Comparison of ENCODE assay signal across 8 cellular contexts in genomic region chr3:56702487-56703315, GRCh38. TPM values are rescaled to one million over a fixed set of nuclear protein-coding genes. Genes with fewer than 3 reads are reported as not detected.
DNase-seq lines count a peak whose midpoint lies in the region; ATAC-seq and TF ChIP-seq lines count a peak whose summit lies in the region.

No MANE protein-coding gene starts in this region.

- DNase-seq in activated T-cell treated with anti-CD3 and anti-CD28 coated beads for 4 hours (peak; percentile 50), NAMALWA (ENCODE audit: low spot score) (peak; percentile 68), cerebellar cortex (ENCODE audit: low spot score) (peak; percentile 88), left colon (peak in 1 of 2 donors; percentile 25)
- no peak for DNase-seq in activated T-cell treated with anti-CD3 and anti-CD28 coated beads, Interleukin-2, amount 50 U/mL, for 24 hours
- DNase-seq in stimulated activated naive CD8-positive, alpha-beta T cell treated with anti-CD3 and anti-CD28 coated beads, Interleukin-15, Interleukin-2, amounts not matched to agents 100 U/mL and 50 U/mL, for 24 hours: peak; percentile 31

- ATAC-seq in SK-N-SH treated with all-trans-retinoic acid at 6 μM for 48 hours (peak; percentile 88), left colon (peak; percentile 76), HG03280 (IDR thresholded peaks at IDR 0.05; ENCODE audit: unreplicated experiment) (no peak)
- no peak for ATAC-seq in stimulated activated naive CD8-positive, alpha-beta T cell treated with anti-CD3 and anti-CD28 coated beads, Interleukin-15, Interleukin-2, amounts not matched to agents 100 U/mL and 50 U/mL, for 24 hours

- H3K27ac Mint-ChIP-seq in activated T-cell treated with anti-CD3 and anti-CD28 coated beads, Interleukin-2, amount 50 U/mL, for 24 hours: no peak overlapping the region

- H3K4me3 Mint-ChIP-seq in activated T-cell treated with anti-CD3 and anti-CD28 coated beads, Interleukin-2, amount 50 U/mL, for 24 hours: no peak overlapping the region

- H3K4me1 Mint-ChIP-seq in activated T-cell treated with anti-CD3 and anti-CD28 coated beads, Interleukin-2, amount 50 U/mL, for 24 hours (ENCODE audit: low read depth): peaks cover 20% of the 10 kb centered on the region

- no peaks in the 10 kb centered on the region for H3K36me3 Mint-ChIP-seq in activated T-cell treated with anti-CD3 and anti-CD28 coated beads, Interleukin-2, amount 50 U/mL, for 24 hours (ENCODE audit: low read depth)

- no peaks in the 10 kb centered on the region for H3K27me3 Mint-ChIP-seq in activated T-cell treated with anti-CD3 and anti-CD28 coated beads, Interleukin-2, amount 50 U/mL, for 24 hours

- H3K9me3 Mint-ChIP-seq in activated T-cell treated with anti-CD3 and anti-CD28 coated beads, Interleukin-2, amount 50 U/mL, for 24 hours: no peaks in the 10 kb centered on the region

- intact Hi-C loops in left colon (cut with DNase I, micrococcal nuclease): loop anchor here (2.0 to 10.0 kb wide), 4 partner anchors 95 to 286 kb away; partner anchors contain the start of gene ARHGEF3 (in 1 of the 2)

TF ChIP-seq in SK-N-SH treated with all-trans-retinoic acid at 6 μM for 48 hours, 23 proteins besides CTCF, POLR2A, EP300 and RAD21:
- TF ChIP-seq POU6F1 (CRISPR knock-in tag; IDR thresholded peaks at IDR 0.05; ENCODE audit: borderline replicate concordance, low read depth) (no peak), ISL1 (CRISPR knock-in tag; IDR thresholded peaks at IDR 0.05) (no peak), RARB (CRISPR knock-in tag; IDR thresholded peaks at IDR 0.05) (no peak), ZC3H10 (CRISPR knock-in tag; IDR thresholded peaks at IDR 0.05) (no peak), OSR1 (CRISPR knock-in tag; IDR thresholded peaks at IDR 0.05) (no peak), ARNTL (CRISPR knock-in tag; IDR thresholded peaks at IDR 0.05; ENCODE audit: borderline replicate concordance, low read depth) (no peak), ZNF8 (CRISPR knock-in tag; IDR thresholded peaks at IDR 0.05) (no peak), ZNF565 (CRISPR knock-in tag; conservative IDR thresholded peaks at IDR 0.05; ENCODE audit: low read depth) (no peak), CSDC2 (CRISPR knock-in tag; IDR thresholded peaks at IDR 0.05) (no peak), ESRRG (CRISPR knock-in tag; IDR thresholded peaks at IDR 0.05) (no peak), PATZ1 (CRISPR knock-in tag; IDR thresholded peaks at IDR 0.05; ENCODE audit: borderline replicate concordance) (no peak), CSRNP3 (CRISPR knock-in tag; IDR thresholded peaks at IDR 0.05) (no peak), SNAI2 (CRISPR knock-in tag; IDR thresholded peaks at IDR 0.05) (no peak), ZFP30 (CRISPR knock-in tag; IDR thresholded peaks at IDR 0.05) (no peak), PPARA (CRISPR knock-in tag; IDR thresholded peaks at IDR 0.05; ENCODE audit: borderline replicate concordance) (no peak), ZFP3 (CRISPR knock-in tag; IDR thresholded peaks at IDR 0.05) (no peak), BACH2 (CRISPR knock-in tag; IDR thresholded peaks at IDR 0.05; ENCODE audit: borderline replicate concordance) (no peak), ZNF70 (CRISPR knock-in tag; IDR thresholded peaks at IDR 0.05) (no peak), TCF4 (CRISPR knock-in tag; IDR thresholded peaks at IDR 0.05; ENCODE audit: borderline replicate concordance) (no peak)
TF ChIP-seq in SK-N-SH treated with all-trans-retinoic acid at 6 μM for 48 hours: peak in this region for 0.

RNA-seq across cellular contexts. Expression of gene TASOR, which starts 19.6 kb away (rescaled TPM):
- total RNA-seq in left colon: 10 to 100 TPM; 41.2 to 43.1 TPM

Comparison
In these comparisons a context has a peak if more than half of its experiments do, and no peak if none do; other contexts are left out.
1. ATAC-seq: peak in SK-N-SH treated with all-trans-retinoic acid at 6 μM for 48 hours (single experiment) and left colon (single experiment); none in stimulated activated naive CD8-positive, alpha-beta T cell treated with anti-CD3 and anti-CD28 coated beads, Interleukin-15, Interleukin-2, amounts not matched to agents 100 U/mL and 50 U/mL, for 24 hours (single experiment) and HG03280 (single experiment).